In genomic region chr17:41688641-41689496, GRCh38 we compare ENCODE assay signal across 1 cellular context.
TF ChIP-seq lines count a peak whose summit lies in the region.

TSS of gene EIF1 (plus strand) at chr17:41688885. CDS start at chr17:41689039, 154 bp downstream.

TF ChIP-seq in HepG2, 621 proteins besides CTCF, POLR2A, EP300 and RAD21 (continued from another document and continues in another):
- peak; percentile 71; the same call in 1 of the 2 replicates for TF ChIP-seq BCL3 (CRISPR knock-in tag; IDR thresholded peaks at IDR 0.05)
- peak; percentile 91 for TF ChIP-seq ZNF574 (CRISPR knock-in tag; IDR thresholded peaks at IDR 0.05)
- no peak; the same call in 1 of the 2 replicates for TF ChIP-seq ZBTB14 (CRISPR knock-in tag; IDR thresholded peaks at IDR 0.05)
- no peak for TF ChIP-seq WIZ (CRISPR knock-in tag; IDR thresholded peaks at IDR 0.05)
- peak; percentile 97 for TF ChIP-seq KDM5B (CRISPR knock-in tag; IDR thresholded peaks at IDR 0.05; ENCODE audit: borderline replicate concordance)
- peak; percentile 78 for TF ChIP-seq ARNTL (CRISPR knock-in tag; IDR thresholded peaks at IDR 0.05)
- no peak; the same call in 1 of the 2 replicates for TF ChIP-seq NFKBIZ (CRISPR knock-in tag; IDR thresholded peaks at IDR 0.05)
- peak; percentile 95; the same call in 1 of the 2 replicates for TF ChIP-seq KIAA2018 (CRISPR knock-in tag; IDR thresholded peaks at IDR 0.05; ENCODE audit: borderline replicate concordance)
- no peak; the same call in 1 of the 2 replicates for TF ChIP-seq TFAP4 (IDR thresholded peaks at IDR 0.05; ENCODE audit: borderline replicate concordance, low read depth)
- peak; percentile 96 for TF ChIP-seq ZNF275 (CRISPR knock-in tag; IDR thresholded peaks at IDR 0.05; ENCODE audit: borderline replicate concordance)
- TF ChIP-seq ZNF160 (CRISPR knock-in tag; IDR thresholded peaks at IDR 0.05): peak; percentile 91
- TF ChIP-seq ZNF142 (CRISPR knock-in tag; IDR thresholded peaks at IDR 0.05): no peak
- peak; percentile 89 for TF ChIP-seq DNMT1 (CRISPR knock-in tag; IDR thresholded peaks at IDR 0.05)
- TF ChIP-seq NFYB (CRISPR knock-in tag; IDR thresholded peaks at IDR 0.05): peak; percentile 95
- peak; percentile 67; the same call in 1 of the 2 replicates for TF ChIP-seq NCOR1 (IDR thresholded peaks at IDR 0.05; ENCODE audit: borderline replicate concordance, low read length)
- TF ChIP-seq ZNF430 (CRISPR knock-in tag; IDR thresholded peaks at IDR 0.05): peak; percentile 99
- TF ChIP-seq ZNF205 (CRISPR knock-in tag; IDR thresholded peaks at IDR 0.05): no peak
- TF ChIP-seq MYPOP (CRISPR knock-in tag; IDR thresholded peaks at IDR 0.05): no peak; the same call in 1 of the 2 replicates
- no peak for TF ChIP-seq TMF1 (CRISPR knock-in tag; IDR thresholded peaks at IDR 0.05; ENCODE audit: low read depth)
- TF ChIP-seq JARID2 (CRISPR knock-in tag; IDR thresholded peaks at IDR 0.05; ENCODE audit: insufficient replicate concordance): peak; percentile 45
- TF ChIP-seq ZNF136 (CRISPR knock-in tag; IDR thresholded peaks at IDR 0.05; ENCODE audit: low read depth): peak; percentile 90
- TF ChIP-seq ZBTB49 (CRISPR knock-in tag; IDR thresholded peaks at IDR 0.05; ENCODE audit: borderline replicate concordance): peak; percentile 33; the same call in 1 of the 2 replicates
